ENCODE assay signal across 12 cellular contexts in genomic region chr13:35771898-35772297, GRCh38.
DNase-seq lines count a peak whose midpoint lies in the region.
"Had no signal": no experiment of that assay in that cellular context is flagged by ENCODE, and none has a peak within 500 bp of the region (broad histone marks: within the 10 kb centered on the region; RNA-seq: fewer than 3 reads in every experiment).

No MANE protein-coding gene starts in this region.

- H3K36me3 ChIP-seq in ACC112 (ENCODE audit: insufficient read depth, low read length) = no peaks in the 10 kb centered on the region
- H3K36me3 ChIP-seq: BE2C, spleen had no signal

- DNase-seq in HS-5 (ENCODE audit: low read depth) = peak; percentile 76
- DNase-seq in brain pericyte (ENCODE audit: low read depth, low spot score) = peak; percentile 31
- DNase-seq in kidney tubule cell (ENCODE audit: low spot score) = peak; percentile 94
- no peak for DNase-seq in G401 (ENCODE audit: low spot score)
- no peak for DNase-seq in D341Med (ENCODE audit: low spot score)
- no peak for DNase-seq in activated effector memory CD4-positive, alpha-beta T cell treated with anti-CD3 and anti-CD28 coated beads, Interleukin-2, amount 50 U/mL, for 16 hours
- no peak for DNase-seq in activated CD4-positive, alpha-beta T cell treated with anti-CD3 and anti-CD28 coated beads, Interleukin-2, amount 50 U/mL, for 48 hours
- DNase-seq: BE2C, NCI-H187 treated with DMSO at 0.1 percent for 48 hours, spleen had no signal

- H3K4me1 ChIP-seq in ACC112 (ENCODE audit: control insufficient read depth, insufficient read depth, low read length, unreplicated experiment) = peaks cover 36% of the 10 kb centered on the region
- H3K4me1 ChIP-seq: spleen had no signal

- no peaks in the 10 kb centered on the region for H3K27me3 ChIP-seq in ACC112 (ENCODE audit: insufficient read depth, low read length)
- H3K27me3 ChIP-seq: BE2C, spleen had no signal

- H3K27ac ChIP-seq in ACC112 (ENCODE audit: low read depth, low read length) = peak overlapping the region; percentile 55
- H3K27ac ChIP-seq: spleen had no signal

- H2AFZ ChIP-seq in ACC112 (ENCODE audit: low read length, unreplicated experiment) = peak overlapping the region; percentile 0

- H3K79me2 ChIP-seq in ACC112 (ENCODE audit: control insufficient read depth, insufficient read depth, low read length, unreplicated experiment) = no peaks in the 10 kb centered on the region

- in situ Hi-C loops in G401 (cut with HindIII; ENCODE audit: low sequenced_read_pairs) = no loop called here

- no peak overlapping the region for H3K4me3 ChIP-seq in ACC112 (ENCODE audit: low read depth, low read length)
- H3K4me3 ChIP-seq: lung, spleen had no signal

Comparison
In these comparisons a context has a peak if more than half of its experiments do, and no peak if none do; other contexts are left out.
1. DNase-seq: peak in HS-5 (single experiment), brain pericyte (single experiment) and kidney tubule cell (single experiment); none in G401 (single experiment), D341Med (single experiment), activated effector memory CD4-positive, alpha-beta T cell treated with anti-CD3 and anti-CD28 coated beads, Interleukin-2, amount 50 U/mL, for 16 hours (single experiment) and activated CD4-positive, alpha-beta T cell treated with anti-CD3 and anti-CD28 coated beads, Interleukin-2, amount 50 U/mL, for 48 hours (0 of 2).